Comparison of ENCODE assay signal across 8 cellular contexts in the genomic region with DNA sequence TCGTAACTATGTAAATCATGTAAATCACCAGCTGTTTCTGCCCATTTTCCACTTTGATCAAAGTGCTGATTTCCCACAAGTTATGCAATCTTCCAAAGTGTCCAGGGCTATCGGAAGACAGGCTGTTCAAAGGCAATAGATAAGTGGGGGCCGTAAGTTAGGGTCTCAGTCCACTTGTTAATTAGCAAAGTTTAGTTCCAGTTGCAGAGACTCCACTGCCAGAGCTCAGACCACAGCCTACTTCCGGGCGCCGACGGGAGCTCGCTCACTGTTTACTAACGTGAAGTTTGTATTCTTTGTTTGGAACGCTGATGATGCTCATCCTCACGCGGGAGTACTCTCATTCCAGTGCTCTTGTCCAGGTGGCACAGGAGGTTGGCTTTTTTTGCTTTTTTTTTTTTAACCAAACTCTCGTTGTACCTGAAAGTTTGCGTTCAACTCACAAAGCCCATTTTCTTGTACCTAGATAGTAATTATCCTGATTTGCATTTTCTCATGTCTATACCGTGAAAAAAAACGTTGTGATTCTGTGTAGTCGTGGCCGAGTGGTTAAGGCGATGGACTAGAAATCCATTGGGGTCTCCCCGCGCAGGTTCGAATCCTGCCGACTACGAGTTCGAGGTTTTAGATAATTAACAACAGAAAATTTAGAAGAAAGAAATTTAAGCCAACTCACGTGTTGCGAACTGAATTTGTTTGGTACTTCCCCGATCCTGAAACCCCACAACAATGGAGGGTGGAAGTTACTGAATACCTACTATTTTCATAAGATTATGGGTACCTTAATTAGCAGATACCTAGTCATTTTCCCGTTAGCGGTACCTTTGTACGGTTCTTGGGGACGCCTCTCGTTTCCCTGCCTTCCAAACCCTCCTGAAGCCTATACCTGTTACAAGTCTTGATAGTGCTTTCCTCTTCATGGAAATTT. TPM values are rescaled to one million over a fixed set of nuclear protein-coding genes. Genes with fewer than 3 reads are reported as not detected.
DNase-seq lines count a peak whose midpoint lies in the region; ATAC-seq and TF ChIP-seq lines count a peak whose summit lies in the region.

No MANE protein-coding gene starts in this region.

- ATAC-seq in GM19023 (IDR thresholded peaks at IDR 0.05; ENCODE audit: unreplicated experiment) = peak; percentile 52

- DNase-seq in AG09319 (ENCODE audit: extremely low read depth, low read depth) (peak; percentile 31), HS-27A (ENCODE audit: low read depth) (peak; percentile 64), OCI-M2 (lab: John Stamatoyannopoulos, UW; ENCODE audit: unreplicated experiment) (peak; percentile 84), fibroblast of gingiva (ENCODE audit: low read depth) (peak; percentile 70), nephron progenitor cell (peak; percentile 71)
- peak; percentile 73 for DNase-seq in activated T-cell treated with anti-CD3 and anti-CD28 coated beads, Interleukin-2, amount 50 U/mL, for 1 hour

- peak overlapping the region; percentile 55 for H3K4me3 ChIP-seq in thymus (ENCODE audit: low read length)

- H3K4me1 ChIP-seq in thymus (ENCODE audit: control insufficient read depth, insufficient read depth, low read length) = peaks cover 8% of the 10 kb centered on the region

- H3K27me3 Mint-ChIP-seq in nephron progenitor cell (ENCODE audit: low read depth, poor library complexity) = peaks cover 54% of the 10 kb centered on the region

- no peaks in the 10 kb centered on the region for H3K9me3 ChIP-seq in thymus (ENCODE audit: control insufficient read depth)

- TF ChIP-seq CTCF in AG09319 (IDR thresholded peaks at IDR 0.05; ENCODE audit: low read depth, low read length) (no peak), nephron progenitor cell (IDR thresholded peaks at IDR 0.05) (no peak)

- no peaks in the 10 kb centered on the region for H3K36me3 Mint-ChIP-seq in nephron progenitor cell (ENCODE audit: low read depth)

- peak overlapping the region; percentile 9 for H3K27ac Mint-ChIP-seq in nephron progenitor cell

- H3K4me3 Mint-ChIP-seq in nephron progenitor cell = peak overlapping the region; percentile 94

- no peak overlapping the region for H3K27ac ChIP-seq in thymus (ENCODE audit: low read depth)

- peaks cover 12% of the 10 kb centered on the region for H3K4me1 Mint-ChIP-seq in nephron progenitor cell

- WGBS in thymus = under 1% methylated on average over 33 of the region's 33 CpGs

- H3K9me3 Mint-ChIP-seq in nephron progenitor cell = no peaks in the 10 kb centered on the region

- H3K27me3 ChIP-seq in thymus (ENCODE audit: control insufficient read depth, insufficient read depth) = peaks cover 3% of the 10 kb centered on the region

- no peaks in the 10 kb centered on the region for H3K36me3 ChIP-seq in thymus (ENCODE audit: control insufficient read depth, insufficient read depth)

RNA-seq across cellular contexts. Expression of a gene that starts 29.9 kb away (rescaled TPM):
- polyA plus RNA-seq in thymus = 6.8 TPM

Comparison
In these comparisons a context has a peak if more than half of its experiments do, and no peak if none do; other contexts are left out.
1. DNase-seq: peak in every context shown above with its lines; median percentile 84 in OCI-M2; 73 in activated T-cell treated with anti-CD3 and anti-CD28 coated beads, Interleukin-2, amount 50 U/mL, for 1 hour; 71 in nephron progenitor cell; 70 in fibroblast of gingiva; 64 in HS-27A; 31 in AG09319.